In genomic region chr2:37925063-37925897, GRCh38 we compare ENCODE assay signal across 8 cellular contexts. TPM values are rescaled to one million over a fixed set of nuclear protein-coding genes. Genes with fewer than 3 reads are reported as not detected.
DNase-seq lines count a peak whose midpoint lies in the region; ATAC-seq and TF ChIP-seq lines count a peak whose summit lies in the region.

Gene RMDN2, plus strand, starts transcription at chr2:37925287. Its CDS starts 3,991 bp downstream, at chr2:37929278.

- peak within 1 kb of the TSS; percentile 68 for H3K4me3 ChIP-seq in CD8-positive, alpha-beta T cell (ENCODE audit: low read depth, low read length)
- H3K4me3 ChIP-seq in endodermal cell (ENCODE audit: low read length) (peak within 1 kb of the TSS; percentile 92), mesodermal cell (ENCODE audit: extremely low read depth, insufficient read depth, low read length, poor library complexity, severe bottlenecking) (peak within 1 kb of the TSS; percentile 56)

- peaks cover 11% of the 10 kb centered on the region for H3K4me1 ChIP-seq in CD8-positive, alpha-beta T cell (ENCODE audit: insufficient read depth, low read length)
- H3K4me1 ChIP-seq in endodermal cell (ENCODE audit: control insufficient read depth, insufficient read depth, low read length) (no peaks in the 10 kb centered on the region), mesodermal cell (ENCODE audit: control insufficient read depth, insufficient read depth, low read length, poor library complexity, severe bottlenecking) (no peaks in the 10 kb centered on the region)

- DNase-seq in CD8-positive, alpha-beta T cell, result peak; percentile 37 to 92 (median 75)
- DNase-seq in HPDE6-E6E7 (ENCODE audit: extremely low spot score) (peak; percentile 49), NOMO-1 treated with dmso at 0.1 percent for 144 hours (lab: John Stamatoyannopoulos, UW; ENCODE audit: unreplicated experiment) (peak; percentile 89), endodermal cell (peak; percentile 99)
- DNase-seq in activated CD8-positive, alpha-beta memory T cell treated with anti-CD3 and anti-CD28 coated beads, Interleukin-2, amount 50 U/mL, for 1 hour (ENCODE audit: extremely low read depth), result peak; percentile 41
- DNase-seq in stimulated activated CD8-positive, alpha-beta memory T cell treated with anti-CD3 and anti-CD28 coated beads, Interleukin-15, amount 100 ng/mL, for 4 hours (ENCODE audit: low read depth in 2 of 2), result peak; percentile 55 to 74

- peak within 1 kb of the TSS; percentile 92 for H3K4me3 Mint-ChIP-seq in CD8-positive, alpha-beta T cell
- H3K4me3 Mint-ChIP-seq in endodermal cell, result peak within 1 kb of the TSS; percentile 81

- WGBS in endodermal cell (ENCODE audit: insufficient coverage in 1 of 2, insufficient read length in 1 of 2), 2 experiments, result 0% methylated on average over 21 to 79 of the region's 79 CpGs
- WGBS in mesodermal cell (ENCODE audit: insufficient coverage in 2 of 2), 2 experiments, result 0 to 1% methylated on average over 44 to 57 of the region's 79 CpGs

- CTCF ChIA-PET in CD8-positive, alpha-beta T cell (lab: Charles Lee), result interaction anchor here (0.8 to 1.6 kb wide), 6 partner anchors 9 to 576 kb away, joined by 3 to 4 read pairs (median 4); no protein-coding TSS in a partner anchor

- H3K27ac ChIP-seq in CD8-positive, alpha-beta T cell (ENCODE audit: low read depth, low read length), result peak within 1 kb of the TSS; percentile 68
- H3K27ac ChIP-seq in endodermal cell (ENCODE audit: low read depth, low read length) (peak within 1 kb of the TSS; percentile 80), mesodermal cell (ENCODE audit: low read depth, low read length, severe bottlenecking) (peak within 1 kb of the TSS; percentile 75)

- POLR2A ChIA-PET in CD8-positive, alpha-beta T cell (lab: Charles Lee), result interaction anchor here (0.6 to 1.7 kb wide), 8 partner anchors 10 to 826 kb away, joined by 3 to 9 read pairs (median 4); partner anchors contain the start of gene SRSF7

- peaks cover 8% of the 10 kb centered on the region for H3K36me3 Mint-ChIP-seq in CD8-positive, alpha-beta T cell
- peaks cover under 1% of the 10 kb centered on the region for H3K36me3 Mint-ChIP-seq in endodermal cell (ENCODE audit: low read depth)

- no peaks in the 10 kb centered on the region for H3K36me3 ChIP-seq in CD8-positive, alpha-beta T cell (ENCODE audit: insufficient read depth, low read length)
- H3K36me3 ChIP-seq in endodermal cell (ENCODE audit: control insufficient read depth, insufficient read depth, low read length) (no peaks in the 10 kb centered on the region), mesodermal cell (ENCODE audit: control insufficient read depth, insufficient read depth, low read length) (no peaks in the 10 kb centered on the region)

- no peak for TF ChIP-seq CTCF in CD8-positive, alpha-beta T cell (IDR thresholded peaks at IDR 0.05)
- peak; percentile 29 for TF ChIP-seq CTCF in endodermal cell (conservative IDR thresholded peaks at IDR 0.05)

- no peaks in the 10 kb centered on the region for H3K27me3 ChIP-seq in CD8-positive, alpha-beta T cell (ENCODE audit: insufficient read depth, low read length)
- H3K27me3 ChIP-seq in endodermal cell (ENCODE audit: control insufficient read depth, insufficient read depth, low read length, poor library complexity, severe bottlenecking), result no peaks in the 10 kb centered on the region

- H3K4me1 Mint-ChIP-seq in CD8-positive, alpha-beta T cell (ENCODE audit: low read depth), result peaks cover 32% of the 10 kb centered on the region
- H3K4me1 Mint-ChIP-seq in endodermal cell, result peaks cover 2% of the 10 kb centered on the region

- no peaks in the 10 kb centered on the region for H3K27me3 Mint-ChIP-seq in CD8-positive, alpha-beta T cell (ENCODE audit: low read depth)
- H3K27me3 Mint-ChIP-seq in endodermal cell (ENCODE audit: insufficient read depth), result peaks cover 19% of the 10 kb centered on the region

- ATAC-seq in CD8-positive, alpha-beta T cell, result peak; percentile 80
- peak; percentile 94 for ATAC-seq in GM19455 (IDR thresholded peaks at IDR 0.05; ENCODE audit: unreplicated experiment)

- intact Hi-C loops in CD8-positive, alpha-beta T cell (cut with DNase I, micrococcal nuclease), result loop anchor here in 1 of 2 experiments (1.0 to 10.0 kb wide), 4 partner anchors 34 to 830 kb away; partner anchors contain the start of genes ATL2, EIF2AK2 and SRSF7

- peak within 1 kb of the TSS; percentile 92 for H3K27ac Mint-ChIP-seq in CD8-positive, alpha-beta T cell
- H3K27ac Mint-ChIP-seq in endodermal cell, result peak within 1 kb of the TSS; percentile 93

- H3K9me3 Mint-ChIP-seq in CD8-positive, alpha-beta T cell, result no peaks in the 10 kb centered on the region
- no peaks in the 10 kb centered on the region for H3K9me3 Mint-ChIP-seq in endodermal cell

- H3K9ac ChIP-seq in endodermal cell (ENCODE audit: extremely low read depth, low read length, poor library complexity, severe bottlenecking), result peak within 1 kb of the TSS; percentile 82

- no peaks in the 10 kb centered on the region for H3K9me3 ChIP-seq in CD8-positive, alpha-beta T cell (ENCODE audit: low read length)
- H3K9me3 ChIP-seq in endodermal cell (ENCODE audit: control insufficient read depth, low read length) (no peaks in the 10 kb centered on the region), mesodermal cell (ENCODE audit: control insufficient read depth, low read length) (no peaks in the 10 kb centered on the region)

RNA-seq across cellular contexts. Expression of gene RMDN2, which starts in this region (rescaled TPM):
- 1 to 10 TPM; 3.4 to 3.9 TPM for total RNA-seq in CD8-positive, alpha-beta T cell
- 1 to 10 TPM; 3.9 to 4.9 TPM for total RNA-seq in endodermal cell
- 4.3 TPM for polyA plus RNA-seq in endodermal cell (2013, experiment 1 of 2)
- polyA plus RNA-seq in endodermal cell (2013, experiment 2 of 2), result 3.6 TPM
- polyA plus RNA-seq in mesodermal cell (2013, experiment 1 of 2), result 3.9 TPM
- 5.1 TPM for polyA plus RNA-seq in mesodermal cell (2013, experiment 2 of 2)

Comparison
In these comparisons a context has a peak if more than half of its experiments do, and no peak if none do; other contexts are left out.
1. Peak in every context shown above with its lines: DNase-seq, ATAC-seq, H3K4me3 ChIP-seq and H3K27ac ChIP-seq.
2. DNase-seq: peak in every context shown above with its lines; median percentile 99 in endodermal cell; 89 in NOMO-1 treated with dmso at 0.1 percent for 144 hours; 75 in CD8-positive, alpha-beta T cell; 64 in stimulated activated CD8-positive, alpha-beta memory T cell treated with anti-CD3 and anti-CD28 coated beads, Interleukin-15, amount 100 ng/mL, for 4 hours; 49 in HPDE6-E6E7; 41 in activated CD8-positive, alpha-beta memory T cell treated with anti-CD3 and anti-CD28 coated beads, Interleukin-2, amount 50 U/mL, for 1 hour.